Comparison of ENCODE assay signal across 22 cellular contexts in genomic region chr2:17894551-17894950, GRCh38. TPM values are rescaled to one million over a fixed set of nuclear protein-coding genes. Genes with fewer than 3 reads are reported as not detected.
"Had no signal": no experiment of that assay in that cellular context is flagged by ENCODE, and none has a peak within 500 bp of the region (broad histone marks: within the 10 kb centered on the region; RNA-seq: fewer than 3 reads in every experiment).

No MANE protein-coding gene starts in this region.

- H3K27ac ChIP-seq: esophagus squamous epithelium, parathyroid adenoma, right atrium auricular region, testis, transverse colon had no signal

- H3K4me3 Mint-ChIP-seq: activated B cell treated with CpG ODN at 0.5 μM for 24 hours; activated CD8-positive, alpha-beta T cell treated with anti-CD3 and anti-CD28 coated beads for 36 hours; activated naive CD4-positive, alpha-beta T cell treated with anti-CD3 and anti-CD28 coated beads, Interleukin-2, amount 50 U/mL, for 24 hours; central memory CD8-positive, alpha-beta T cell; dendritic cell treated with granulocyte-macrophage colony-stimulating factor and Interleukin-4, amounts not matched to agents 40 ng/mL and 50 ng/mL, for 4 days; mesothelial cell of epicardium; naive thymus-derived CD8-positive, alpha-beta T cell; neural crest cell; T-helper 2 cell treated with Interferon-gamma antibody and Interleukin-4, amounts not matched to agents 5 μg/mL and 100 μg/mL, for 36 hours had no signal

- ATAC-seq: activated CD8-positive, alpha-beta T cell treated with anti-CD3 and anti-CD28 coated beads for 36 hours; left colon; naive thymus-derived CD8-positive, alpha-beta T cell had no signal

- H3K9me3 Mint-ChIP-seq: activated T-helper 2 cell treated with anti-CD3 and anti-CD28 coated beads, Interferon-gamma antibody, Interleukin-2, Interleukin-4, amounts not matched to agents 10 μg/mL and 5 μg/mL and 100 μg/mL, durations not matched to agents 14 hours and 24 hours and 36 hours; dendritic cell treated with granulocyte-macrophage colony-stimulating factor and Interleukin-4, amounts not matched to agents 40 ng/mL and 50 ng/mL, for 4 days; T-helper 2 cell treated with Interferon-gamma antibody and Interleukin-4, amounts not matched to agents 5 μg/mL and 100 μg/mL, for 36 hours had no signal

- H3K27me3 ChIP-seq: esophagus squamous epithelium, right atrium auricular region, testis, transverse colon had no signal

- H3K4me1 ChIP-seq: parathyroid adenoma, right atrium auricular region, testis had no signal

- H3K9me3 ChIP-seq: esophagus squamous epithelium, testis, transverse colon had no signal

- H3K4me1 Mint-ChIP-seq: activated B cell treated with CpG ODN at 0.5 μM for 24 hours; activated naive CD4-positive, alpha-beta T cell treated with anti-CD3 and anti-CD28 coated beads, Interleukin-2, amount 50 U/mL, for 24 hours; central memory CD8-positive, alpha-beta T cell; mesothelial cell of epicardium; naive thymus-derived CD8-positive, alpha-beta T cell; neural crest cell had no signal

- H3K36me3 ChIP-seq: esophagus squamous epithelium, right atrium auricular region, transverse colon had no signal

- H3K4me3 ChIP-seq: esophagus squamous epithelium, right atrium auricular region, testis, transverse colon had no signal

- H3K27ac Mint-ChIP-seq: activated B cell treated with CpG ODN at 0.5 μM for 24 hours; activated CD8-positive, alpha-beta T cell treated with anti-CD3 and anti-CD28 coated beads for 36 hours; activated naive CD4-positive, alpha-beta T cell treated with anti-CD3 and anti-CD28 coated beads, Interleukin-2, amount 50 U/mL, for 24 hours; activated T-helper 2 cell treated with anti-CD3 and anti-CD28 coated beads, Interferon-gamma antibody, Interleukin-2, Interleukin-4, amounts not matched to agents 10 μg/mL and 5 μg/mL and 100 μg/mL, durations not matched to agents 14 hours and 24 hours and 36 hours; dendritic cell treated with granulocyte-macrophage colony-stimulating factor and Interleukin-4, amounts not matched to agents 40 ng/mL and 50 ng/mL, for 4 days; mesothelial cell of epicardium; naive thymus-derived CD8-positive, alpha-beta T cell; T-helper 2 cell treated with Interferon-gamma antibody and Interleukin-4, amounts not matched to agents 5 μg/mL and 100 μg/mL, for 36 hours had no signal

- H3K36me3 Mint-ChIP-seq: activated naive CD4-positive, alpha-beta T cell treated with anti-CD3 and anti-CD28 coated beads, Interleukin-2, amount 50 U/mL, for 24 hours; mesothelial cell of epicardium had no signal

- DNase-seq: activated B cell treated with CpG ODN at 0.5 μM for 24 hours; activated CD4-positive, alpha-beta T cell treated with anti-CD3 and anti-CD28 coated beads, Interleukin-2, amount 50 U/mL, for 1 hour; activated CD8-positive, alpha-beta T cell treated with anti-CD3 and anti-CD28 coated beads for 36 hours; activated T-cell treated with anti-CD3 and anti-CD28 coated beads, Interleukin-2, amount 50 U/mL, for 48 hours; esophagus squamous epithelium; foreskin melanocyte; left colon; naive thymus-derived CD8-positive, alpha-beta T cell; nucleus accumbens; stimulated activated CD4-positive, alpha-beta T cell treated with anti-CD3 and anti-CD28 coated beads, Interleukin-2, amount 100 ng/mL, for 48 hours; stimulated activated naive CD4-positive, alpha-beta T cell treated with Interleukin-2 at 50 U/mL for 16 hours; testis; transverse colon had no signal

RNA-seq across cellular contexts. Expression of gene KCNS3, which starts 16.1 kb away (rescaled TPM):
- total RNA-seq: activated CD8-positive, alpha-beta T cell treated with anti-CD3 and anti-CD28 coated beads for 36 hours; naive thymus-derived CD8-positive, alpha-beta T cell had no signal
